In genomic region chr11:3894128-3894731, GRCh38 we compare ENCODE assay signal across 7 cellular contexts. TPM values are rescaled to one million over a fixed set of nuclear protein-coding genes. Genes with fewer than 3 reads are reported as not detected.
A peak's percentile ranks its signal among the peaks of the same experiment; 100 is the strongest.
DNase-seq lines count a peak whose midpoint lies in the region; ATAC-seq and TF ChIP-seq lines count a peak whose summit lies in the region.

No MANE protein-coding gene starts in this region.

- H2AFZ ChIP-seq in fibroblast of lung (ENCODE audit: low read length), result peak overlapping the region; percentile 11

- ATAC-seq in GM18519 (IDR thresholded peaks at IDR 0.05; ENCODE audit: low FRiP score, unreplicated experiment) (peak; percentile 93), HG02571 (IDR thresholded peaks at IDR 0.05; ENCODE audit: unreplicated experiment) (peak; percentile 98)

- no peaks in the 10 kb centered on the region for H3K79me2 ChIP-seq in fibroblast of lung (ENCODE audit: control insufficient read depth, insufficient read depth, low read length)

- no peaks in the 10 kb centered on the region for H3K27me3 ChIP-seq in fibroblast of lung (ENCODE audit: control insufficient read depth, insufficient read depth, low read length)
- no peaks in the 10 kb centered on the region for H3K27me3 ChIP-seq in subcutaneous abdominal adipose tissue (ENCODE audit: control insufficient read depth in 5 of 5, insufficient read depth in 4 of 5, low read length in 5 of 5)

- no peak for TF ChIP-seq CTCF in fibroblast of lung (conservative IDR thresholded peaks at IDR 0.05 in 1 of 2, IDR thresholded peaks at IDR 0.05 in 1 of 2; ENCODE audit: low read depth in 1 of 2, low read length in 2 of 2)

- no peak overlapping the region for H3K4me2 ChIP-seq in fibroblast of lung (ENCODE audit: extremely low read depth, insufficient read depth, low read length)

- no peak overlapping the region for H3K9ac ChIP-seq in fibroblast of lung (ENCODE audit: insufficient read depth, low read length)
- no peak overlapping the region for H3K9ac ChIP-seq in subcutaneous abdominal adipose tissue (ENCODE audit: low read length in 5 of 5)

- H3K4me1 ChIP-seq in fibroblast of lung (ENCODE audit: control insufficient read depth, extremely low read depth, insufficient read depth, low read length) (no peaks in the 10 kb centered on the region), subcutaneous abdominal adipose tissue (ENCODE audit: control insufficient read depth in 5 of 5, insufficient read depth in 5 of 5, low read length in 5 of 5) (peaks cover 2 to 30% (median 26%) of the 10 kb centered on the region in 5 donors)

- no peaks in the 10 kb centered on the region for H4K20me1 ChIP-seq in fibroblast of lung (ENCODE audit: control insufficient read depth, extremely low read depth, insufficient read depth, low read length)

- DNase-seq in NOMO-1 (lab: John Stamatoyannopoulos, UW; ENCODE audit: unreplicated experiment in 2 of 2) (peak; percentile 95 to 98), fibroblast of lung (ENCODE audit: low read depth in 2 of 2) (peak in 1 of 2 donors; percentile 14), SHP77 (lab: John Stamatoyannopoulos, UW) (no peak), mucosa of gallbladder (ENCODE audit: low spot score) (no peak)

- H3K4me3 ChIP-seq in fibroblast of lung (replicated peaks in 1 of 4; ENCODE audit: control extremely low read depth in 1 of 4, insufficient read depth in 1 of 4, low read depth in 3 of 4, low read length in 4 of 4) (no peak overlapping the region), subcutaneous abdominal adipose tissue (ENCODE audit: low read depth in 1 of 5, low read length in 5 of 5) (no peak overlapping the region)

- H3K36me3 ChIP-seq in fibroblast of lung (ENCODE audit: control insufficient read depth, insufficient read depth, low read length) (no peaks in the 10 kb centered on the region), subcutaneous abdominal adipose tissue (ENCODE audit: control insufficient read depth in 5 of 5, insufficient read depth in 5 of 5, low read length in 5 of 5) (no peaks in the 10 kb centered on the region)

- H3K9me3 ChIP-seq in fibroblast of lung (ENCODE audit: control insufficient read depth, insufficient read depth, low read depth, low read length), result no peaks in the 10 kb centered on the region
- H3K9me3 ChIP-seq in subcutaneous abdominal adipose tissue (ENCODE audit: control insufficient read depth in 5 of 5, low read length in 5 of 5), result no peaks in the 10 kb centered on the region

- H3K27ac ChIP-seq in fibroblast of lung (ENCODE audit: insufficient read depth, low read length) (no peak overlapping the region), subcutaneous abdominal adipose tissue (ENCODE audit: low read depth, low read length) (peak overlapping the region; percentile 67)

RNA-seq across cellular contexts. Expression of gene STIM1, which starts 38.8 kb away (rescaled TPM):
- total RNA-seq in fibroblast of lung (25.7 and 44.6 TPM in 2 replicates), mucosa of gallbladder (123 TPM)
- 24.6 and 38.1 TPM in 2 replicates for polyA plus RNA-seq in fibroblast of lung
- 23.6 and 31.6 TPM in 2 replicates for polyA plus RNA-seq in fibroblast of lung (2012)
- polyA minus RNA-seq in fibroblast of lung (ENCODE audit: low replicate concordance), result 80.0 and 104 TPM in 2 replicates

RNA-seq across cellular contexts. Expression of gene RHOG, which starts 53.5 kb away (rescaled TPM):
- total RNA-seq in fibroblast of lung, result 6.2 and 10.9 TPM in 2 replicates
- 53.1 and 61.8 TPM in 2 replicates for polyA plus RNA-seq in fibroblast of lung
- 70.3 and 88.5 TPM in 2 replicates for polyA plus RNA-seq in fibroblast of lung (2012)
- polyA minus RNA-seq in fibroblast of lung (ENCODE audit: low replicate concordance), result 224 and 274 TPM in 2 replicates
- total RNA-seq in mucosa of gallbladder, result 57.2 TPM

Comparison
In these comparisons a context has a peak if more than half of its experiments do, and no peak if none do; other contexts are left out.
1. DNase-seq: peak in NOMO-1 (2 of 2); none in SHP77 (0 of 2) and mucosa of gallbladder (single experiment).